In the genomic region with DNA sequence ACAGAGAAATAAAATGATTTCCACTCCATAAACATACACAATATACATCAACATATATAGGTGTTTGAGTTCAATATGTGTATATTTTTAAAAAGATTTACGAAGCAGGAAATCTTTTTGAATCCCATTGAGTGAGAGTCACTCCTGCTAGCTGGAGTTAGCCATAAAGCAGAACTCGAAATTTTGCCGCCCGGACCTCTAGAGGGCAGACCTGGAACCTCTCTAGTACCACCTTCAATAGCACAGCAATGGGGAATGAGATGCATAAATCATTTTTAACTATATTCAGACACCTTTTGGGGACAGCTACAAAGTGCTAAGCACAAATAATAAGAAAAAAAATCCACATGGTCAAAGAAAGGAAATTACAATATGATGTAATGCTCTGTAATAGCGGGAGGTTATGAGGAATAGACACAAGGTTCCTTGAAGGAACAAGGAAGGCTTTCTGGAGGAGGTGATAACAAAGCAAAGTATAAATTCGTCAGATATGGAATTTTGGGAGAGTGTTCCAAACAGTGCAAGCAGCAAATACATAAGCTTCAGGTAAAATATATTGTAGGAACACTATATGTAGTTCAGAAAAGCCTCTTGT, we compare ENCODE assay signal across 8 cellular contexts.
DNase-seq lines count a peak whose midpoint lies in the region; ATAC-seq and TF ChIP-seq lines count a peak whose summit lies in the region.

No MANE protein-coding gene starts in this region.

- H3K36me3 ChIP-seq in OCI-LY3 (replicated peaks; ENCODE audit: low read depth, low read length) = no peaks in the 10 kb centered on the region

- DNase-seq in COR-L47 (lab: John Stamatoyannopoulos, UW) = peak; percentile 51
- peak; percentile 39 for DNase-seq in fibroblast of mammary gland (ENCODE audit: low read depth)
- DNase-seq in renal cortical epithelial cell (ENCODE audit: low read depth) = peak; percentile 25
- DNase-seq in sciatic nerve (ENCODE audit: low spot score) = no peak
- DNase-seq in GF-D8 (lab: John Stamatoyannopoulos, UW) = no peak

- H3K4me1 ChIP-seq in OCI-LY3 (ENCODE audit: low read length) = peaks cover 8% of the 10 kb centered on the region; the same call in 1 of the 2 replicates

- H3K9me3 ChIP-seq in OCI-LY3 (ENCODE audit: insufficient read depth, low read length) = no peaks in the 10 kb centered on the region

- no peaks in the 10 kb centered on the region for H4K20me1 ChIP-seq in OCI-LY3 (ENCODE audit: insufficient read depth, low read length)

- ATAC-seq in GM19035 (IDR thresholded peaks at IDR 0.05; ENCODE audit: unreplicated experiment) = peak; percentile 81
- ATAC-seq in HG03342 (IDR thresholded peaks at IDR 0.05; ENCODE audit: unreplicated experiment) = peak; percentile 93
- ATAC-seq in sciatic nerve = no peak

- no peaks in the 10 kb centered on the region for H3K79me2 ChIP-seq in OCI-LY3 (ENCODE audit: low read length)

- no peak overlapping the region for H3K4me2 ChIP-seq in OCI-LY3 (ENCODE audit: low read length)

- H3K27ac ChIP-seq in OCI-LY3 (ENCODE audit: low read length) = no peak overlapping the region

- intact Hi-C loops in sciatic nerve (cut with DNase I) = no loop called here

- H3K4me3 ChIP-seq in OCI-LY3 (ENCODE audit: low read length) (no peak overlapping the region), fibroblast of mammary gland (ENCODE audit: control insufficient read depth, low read depth, low read length) (no peak overlapping the region)

- H3K9ac ChIP-seq in OCI-LY3 (ENCODE audit: low read length) = no peak overlapping the region

- peak; percentile 82 for TF ChIP-seq CTCF in OCI-LY3 (IDR thresholded peaks at IDR 0.05; ENCODE audit: low read depth, low read length)
- peak; percentile 63 for TF ChIP-seq CTCF in fibroblast of mammary gland (conservative IDR thresholded peaks at IDR 0.05; ENCODE audit: control insufficient read depth, insufficient read depth, low read depth, low read length)

- H3K27me3 ChIP-seq in OCI-LY3 (ENCODE audit: low read depth, low read length) = no peaks in the 10 kb centered on the region

- H2AFZ ChIP-seq in OCI-LY3 (ENCODE audit: low read depth, low read length) = no peak overlapping the region

Comparison
In these comparisons a context has a peak if more than half of its experiments do, and no peak if none do; other contexts are left out.
1. DNase-seq: peak in COR-L47 (single experiment), fibroblast of mammary gland (single experiment) and renal cortical epithelial cell (single experiment); none in sciatic nerve (single experiment) and GF-D8 (single experiment).